ENCODE assay signal across 14 cellular contexts in the genomic region with DNA sequence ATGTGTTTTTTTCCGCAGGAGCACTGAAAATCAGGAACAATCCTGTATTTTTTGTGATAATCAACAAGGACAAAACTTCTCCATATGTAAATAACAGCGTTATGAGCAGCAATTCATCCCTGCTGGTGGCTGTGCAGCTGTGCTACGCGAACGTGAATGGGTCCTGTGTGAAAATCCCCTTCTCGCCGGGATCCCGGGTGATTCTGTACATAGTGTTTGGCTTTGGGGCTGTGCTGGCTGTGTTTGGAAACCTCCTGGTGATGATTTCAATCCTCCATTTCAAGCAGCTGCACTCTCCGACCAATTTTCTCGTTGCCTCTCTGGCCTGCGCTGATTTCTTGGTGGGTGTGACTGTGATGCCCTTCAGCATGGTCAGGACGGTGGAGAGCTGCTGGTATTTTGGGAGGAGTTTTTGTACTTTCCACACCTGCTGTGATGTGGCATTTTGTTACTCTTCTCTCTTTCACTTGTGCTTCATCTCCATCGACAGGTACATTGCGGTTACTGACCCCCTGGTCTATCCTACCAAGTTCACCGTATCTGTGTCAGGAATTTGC.
"Had no signal": no experiment of that assay in that cellular context is flagged by ENCODE, and none has a peak within 500 bp of the region (broad histone marks: within the 10 kb centered on the region; RNA-seq: fewer than 3 reads in every experiment).

A gene with protein sequence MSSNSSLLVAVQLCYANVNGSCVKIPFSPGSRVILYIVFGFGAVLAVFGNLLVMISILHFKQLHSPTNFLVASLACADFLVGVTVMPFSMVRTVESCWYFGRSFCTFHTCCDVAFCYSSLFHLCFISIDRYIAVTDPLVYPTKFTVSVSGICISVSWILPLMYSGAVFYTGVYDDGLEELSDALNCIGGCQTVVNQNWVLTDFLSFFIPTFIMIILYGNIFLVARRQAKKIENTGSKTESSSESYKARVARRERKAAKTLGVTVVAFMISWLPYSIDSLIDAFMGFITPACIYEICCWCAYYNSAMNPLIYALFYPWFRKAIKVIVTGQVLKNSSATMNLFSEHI (plus strand): TSS at position 102 of the 557 bp plus-strand sequence. CDS start 0 bp downstream, at position 102.

- H3K4me1 ChIP-seq: gastroesophageal sphincter, tibial nerve, vagina had no signal

- H3K27me3 ChIP-seq: tibial nerve, vagina had no signal

- H3K4me3 ChIP-seq: gastroesophageal sphincter, tibial nerve, vagina had no signal

- H3K36me3 ChIP-seq: brain microvascular endothelial cell, gastroesophageal sphincter, tibial nerve, vagina had no signal

- ATAC-seq: activated naive CD4-positive, alpha-beta T cell treated with anti-CD3 and anti-CD28 coated beads, Interleukin-2, amount 50 U/mL, for 72 hours; activated T-cell treated with anti-CD3 and anti-CD28 coated beads, Interleukin-2, amount 50 U/mL, for 72 hours; effector memory CD8-positive, alpha-beta T cell; gastroesophageal sphincter had no signal

- DNase-seq: activated CD4-positive, alpha-beta T cell treated with anti-CD3 and anti-CD28 coated beads, Interleukin-2, amount 10 ng/mL, durations not matched to agents 7 days and 5 days; activated CD4-positive, CD25-positive, alpha-beta regulatory T cell; activated CD8-positive, alpha-beta memory T cell treated with anti-CD3 and anti-CD28 coated beads, Interleukin-2, amount 50 U/mL, for 48 hours; activated gamma-delta T cell; activated T-cell treated with anti-CD3 and anti-CD28 coated beads, Interleukin-2, amount 50 U/mL, for 72 hours; brain microvascular endothelial cell; cerebellar nuclear complex; effector memory CD8-positive, alpha-beta T cell; nephron progenitor cell had no signal

- H3K27ac ChIP-seq: brain microvascular endothelial cell, epithelial cell of prostate, gastroesophageal sphincter, tibial nerve, vagina had no signal

- H3K9me3 ChIP-seq: gastroesophageal sphincter, tibial nerve, vagina had no signal
